Comparison of ENCODE assay signal across 8 cellular contexts in genomic region chr12:89461190-89461589, GRCh38.
DNase-seq lines count a peak whose midpoint lies in the region; ATAC-seq and TF ChIP-seq lines count a peak whose summit lies in the region.

No MANE protein-coding gene starts in this region.

- H3K27me3 ChIP-seq in skeletal muscle tissue (ENCODE audit: control insufficient read depth in 3 of 3, insufficient read depth in 3 of 3, low read length in 3 of 3), result no peaks in the 10 kb centered on the region

- H3K27me3 Mint-ChIP-seq in WTC11 (ENCODE audit: low read depth), result no peaks in the 10 kb centered on the region

- intact Hi-C loops in left ventricle myocardium superior (cut with micrococcal nuclease), result loop anchor here (1.0 kb wide), 1 partner anchor 410 kb away; no protein-coding TSS in a partner anchor

- peaks cover 25% of the 10 kb centered on the region for H3K4me1 Mint-ChIP-seq in WTC11

- peaks cover 0 to 6% (median 3%) of the 10 kb centered on the region in 3 donors for H3K4me1 ChIP-seq in skeletal muscle tissue (ENCODE audit: control insufficient read depth in 3 of 3, insufficient read depth in 3 of 3, low read length in 3 of 3)

- CTCF ChIA-PET in WTC11 (lab: Charles Lee), result interaction anchor here (0.7 to 1.7 kb wide), 7 partner anchors 32 to 444 kb away, joined by 3 to 7 read pairs (median 3); no protein-coding TSS in a partner anchor

- H3K36me3 ChIP-seq in skeletal muscle tissue (ENCODE audit: control insufficient read depth in 3 of 3, insufficient read depth in 3 of 3, low read length in 3 of 3), result no peaks in the 10 kb centered on the region

- peak overlapping the region; percentile 20 for H3K27ac ChIP-seq in skeletal muscle tissue (ENCODE audit: low read depth, low read length)

- POLR2A ChIA-PET in WTC11 (lab: Charles Lee), result interaction anchor here (1.0 kb wide), 1 partner anchor 114 kb away, joined by 4 read pairs; no protein-coding TSS in a partner anchor

- H3K27ac Mint-ChIP-seq in WTC11, result no peak overlapping the region

- H3K9me3 Mint-ChIP-seq in WTC11, result no peaks in the 10 kb centered on the region

- no peak for TF ChIP-seq CTCF in WTC11 (IDR thresholded peaks at IDR 0.05)

- no peaks in the 10 kb centered on the region for H3K36me3 Mint-ChIP-seq in WTC11

- peak; percentile 8 for ATAC-seq in GM21825 (IDR thresholded peaks at IDR 0.05; ENCODE audit: unreplicated experiment)
- ATAC-seq in WTC11, result peak; percentile 30; the same call in 1 of the 2 replicates
- peak; percentile 61 for ATAC-seq in left ventricle myocardium superior
- no peak for ATAC-seq in GM19467 (IDR thresholded peaks at IDR 0.05; ENCODE audit: unreplicated experiment)

- H3K9me3 ChIP-seq in skeletal muscle tissue (ENCODE audit: control insufficient read depth in 3 of 3, low read length in 3 of 3), result no peaks in the 10 kb centered on the region

- H3K9ac ChIP-seq in skeletal muscle tissue (ENCODE audit: low read depth in 1 of 3, low read length in 3 of 3), result peak overlapping the region in 1 of 3 donors; percentile 9

- peak overlapping the region in 1 of 3 donors; percentile 38 for H3K4me3 ChIP-seq in skeletal muscle tissue (ENCODE audit: low read length in 3 of 3)

- DNase-seq in WTC11 (ENCODE audit: low spot score) (no peak), left ventricle myocardium superior (no peak), NCI-H774 (lab: John Stamatoyannopoulos, UW) (no peak), H4 (ENCODE audit: low spot score) (no peak), SHP77 (lab: John Stamatoyannopoulos, UW) (no peak)

- no peak overlapping the region for H3K4me3 Mint-ChIP-seq in WTC11

TF ChIP-seq in WTC11, 78 proteins besides CTCF, POLR2A, EP300 and RAD21:
- no peak for TF ChIP-seq ZNF121 (CRISPR knock-in tag; IDR thresholded peaks at IDR 0.05)
- no peak for TF ChIP-seq ZNF219 (CRISPR knock-in tag; IDR thresholded peaks at IDR 0.05; ENCODE audit: borderline replicate concordance)
- no peak for TF ChIP-seq ESRRA (CRISPR knock-in tag; IDR thresholded peaks at IDR 0.05; ENCODE audit: borderline replicate concordance)
- no peak for TF ChIP-seq SMAD3 (CRISPR knock-in tag; IDR thresholded peaks at IDR 0.05; ENCODE audit: borderline replicate concordance)
